ENCODE assay signal across 14 cellular contexts in genomic region chr3:27326211-27326948, GRCh38. TPM values are rescaled to one million over a fixed set of nuclear protein-coding genes. Genes with fewer than 3 reads are reported as not detected.
DNase-seq lines count a peak whose midpoint lies in the region; ATAC-seq and TF ChIP-seq lines count a peak whose summit lies in the region.
"Had no signal": no experiment of that assay in that cellular context is flagged by ENCODE, and none has a peak within 500 bp of the region (broad histone marks: within the 10 kb centered on the region; RNA-seq: fewer than 3 reads in every experiment).

No MANE protein-coding gene starts in this region.

- intact Hi-C loops in Right ventricle myocardium superior (cut with DNase I) = no loop called here
- intact Hi-C loops in sigmoid colon (cut with DNase I) = no loop called here

- H3K4me3 ChIP-seq in sigmoid colon = no peak overlapping the region
- no peak overlapping the region for H3K4me3 ChIP-seq in WERI-Rb-1 (ENCODE audit: low read depth, low read length)

- TF ChIP-seq CTCF in sigmoid colon (IDR thresholded peaks at IDR 0.05) = no peak
- no peak for TF ChIP-seq CTCF in WERI-Rb-1 (IDR thresholded peaks at IDR 0.05; ENCODE audit: low read depth, low read length)

- TF ChIP-seq POLR2A in sigmoid colon (IDR thresholded peaks at IDR 0.05) = no peak

- WGBS in sigmoid colon, 2 donors = 79 to 86% methylated on average over 5 of the region's 5 CpGs

- TF ChIP-seq EP300 in sigmoid colon (IDR thresholded peaks at IDR 0.05) = peak in 2 of 4 donors; percentile 40 to 42

- H3K27me3 ChIP-seq in sigmoid colon (no peaks in the 10 kb centered on the region), WERI-Rb-1 (ENCODE audit: insufficient read depth, low read depth, severe bottlenecking) (no peaks in the 10 kb centered on the region)

- peak overlapping the region; percentile 70 to 82 (median 78) for H3K27ac ChIP-seq in sigmoid colon
- H3K27ac ChIP-seq in WERI-Rb-1 = no peak overlapping the region

- H3K9me3 ChIP-seq in sigmoid colon (no peaks in the 10 kb centered on the region), WERI-Rb-1 (ENCODE audit: severe bottlenecking) (no peaks in the 10 kb centered on the region)

- peaks cover 0 to 58% (median 47%) of the 10 kb centered on the region in 4 donors for H3K4me1 ChIP-seq in sigmoid colon

- ATAC-seq in Right ventricle myocardium superior (ENCODE audit: poor library complexity) (peak; percentile 92), GM21737 (IDR thresholded peaks at IDR 0.05; ENCODE audit: unreplicated experiment) (no peak), HG03139 (IDR thresholded peaks at IDR 0.05; ENCODE audit: unreplicated experiment) (no peak)

- no peaks in the 10 kb centered on the region for H3K36me3 ChIP-seq in sigmoid colon
- no peaks in the 10 kb centered on the region for H3K36me3 ChIP-seq in WERI-Rb-1

- DNase-seq in GM03348 (ENCODE audit: low spot score) = peak; percentile 85
- DNase-seq in amniotic stem cell (lab: John Stamatoyannopoulos, UW) = peak; percentile 76
- DNase-seq in Right ventricle myocardium superior = no peak
- DNase-seq in sigmoid colon = peak; percentile 86
- DNase-seq in effector CD4-positive, alpha-beta T cell = no peak
- DNase-seq in WERI-Rb-1 = no peak
- DNase-seq: activated CD4-positive, CD25-positive, alpha-beta regulatory T cell; activated effector memory CD4-positive, alpha-beta T cell treated with anti-CD3 and anti-CD28 coated beads, Interleukin-2, amount 50 U/mL, for 16 hours; Calu3; endodermal cell; mesendoderm; NCI-H1105 treated with DMSO at 0.1 percent for 48 hours had no signal

RNA-seq across cellular contexts. Expression of gene NEK10, which starts 42.8 kb away (rescaled TPM):
- total RNA-seq in Right ventricle myocardium superior (11.7 TPM), sigmoid colon (10 to 100 TPM in 3 of 4 donors, 1 to 10 TPM in 1; 7.2 to 20.3 (median 14.0) TPM)
- under 1 TPM in 1 of 3 donors, not detected in 2; 0.44 TPM for polyA plus RNA-seq in sigmoid colon

Comparison
In these comparisons a context has a peak if more than half of its experiments do, and no peak if none do; other contexts are left out.
1. DNase-seq: peak in GM03348 (single experiment), amniotic stem cell (single experiment) and sigmoid colon (single experiment); none in Right ventricle myocardium superior (single experiment), effector CD4-positive, alpha-beta T cell (single experiment) and WERI-Rb-1 (single experiment).